ENCODE assay signal across 31 cellular contexts in the genomic region with DNA sequence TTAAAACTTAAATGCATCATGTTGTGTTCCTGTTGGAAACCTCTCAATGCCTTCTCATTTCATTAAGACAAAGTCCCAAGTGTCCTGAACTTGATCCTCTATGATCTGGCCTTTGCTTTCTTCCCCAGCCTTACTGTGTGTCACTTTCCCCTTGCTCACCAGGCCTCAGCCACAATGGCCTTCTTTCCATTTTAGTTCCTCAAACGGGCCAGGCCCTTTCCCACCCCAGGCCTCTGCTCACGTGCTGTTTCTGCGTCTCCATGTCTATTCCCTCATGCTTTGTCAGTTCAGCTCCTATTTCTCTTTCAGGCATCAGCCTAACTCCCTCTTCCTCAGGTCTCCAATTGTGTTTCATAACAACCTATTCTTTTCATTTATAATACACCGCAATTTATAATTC. TPM values are rescaled to one million over a fixed set of nuclear protein-coding genes. Genes with fewer than 3 reads are reported as not detected.
A peak's percentile ranks its signal among the peaks of the same experiment; 100 is the strongest.
DNase-seq lines count a peak whose midpoint lies in the region; ATAC-seq, FAIRE-seq and TF ChIP-seq lines count a peak whose summit lies in the region.
"Had no signal": no experiment of that assay in that cellular context is flagged by ENCODE, and none has a peak within 500 bp of the region (broad histone marks: within the 10 kb centered on the region; RNA-seq: fewer than 3 reads in every experiment).

No MANE protein-coding gene starts in this region.

- H3K27me3 Mint-ChIP-seq in CD14-positive monocyte (ENCODE audit: low read depth in 3 of 3), result peaks cover 0 to 2% (median 0%) of the 10 kb centered on the region in 3 donors
- H3K27me3 Mint-ChIP-seq: activated B cell treated with CpG ODN at 0.5 μM for 24 hours; activated naive CD8-positive, alpha-beta T cell; activated T-cell treated with anti-CD3 and anti-CD28 coated beads, Interleukin-2, amount 50 U/mL, for 24 hours had no signal

- H3K36me3 ChIP-seq in left lung, result no peaks in the 10 kb centered on the region
- H3K36me3 ChIP-seq: pancreas, Peyer's patch, SJSA1, stomach, vagina had no signal

- no peak overlapping the region for H3K27ac ChIP-seq in left lung
- H3K27ac ChIP-seq: epithelial cell of prostate, pancreas, Peyer's patch, SJSA1, stomach, vagina had no signal

- H3K27ac Mint-ChIP-seq in CD14-positive monocyte, result peak overlapping the region; percentile 28 to 90 (median 69)
- H3K27ac Mint-ChIP-seq: activated naive CD8-positive, alpha-beta T cell; activated T-cell treated with anti-CD3 and anti-CD28 coated beads, Interleukin-2, amount 50 U/mL, for 24 hours; nephron progenitor cell had no signal

- H3K4me3 Mint-ChIP-seq in CD14-positive monocyte, result no peak overlapping the region
- H3K4me3 Mint-ChIP-seq: activated B cell treated with CpG ODN at 0.5 μM for 24 hours; activated naive CD8-positive, alpha-beta T cell; activated T-cell treated with anti-CD3 and anti-CD28 coated beads, Interleukin-2, amount 50 U/mL, for 24 hours; nephron progenitor cell had no signal

- intact Hi-C loops in CD14-positive monocyte (cut with micrococcal nuclease) (no loop called here), left lung (cut with DNase I) (no loop called here)

- DNase-seq in CD14-positive monocyte (ENCODE audit: low spot score), result peak; percentile 72
- DNase-seq in GDM1 (lab: John Stamatoyannopoulos, UW), result peak; percentile 16
- DNase-seq in NOMO-1 (lab: John Stamatoyannopoulos, UW; ENCODE audit: unreplicated experiment in 2 of 2), result peak; percentile 36 to 61
- peak in 1 of 2 donors; percentile 62 for DNase-seq in left lung
- no peak for DNase-seq in NCI-H2227 (lab: John Stamatoyannopoulos, UW; ENCODE audit: unreplicated experiment)
- DNase-seq in GM19239 (ENCODE audit: insufficient read length, low spot score), result no peak
- DNase-seq: activated B cell treated with CpG ODN at 0.5 μM for 24 hours; activated effector memory CD4-positive, alpha-beta T cell treated with anti-CD3 and anti-CD28 coated beads, Interleukin-2, amount 50 U/mL, for 16 hours; activated T-cell treated with anti-CD3 and anti-CD28 coated beads, Interleukin-2, amount 50 U/mL, for 24 hours; effector CD8-positive, alpha-beta T cell; hypothalamus; left cardiac atrium; NCI-H1092 treated with DMSO at 0.1 percent for 48 hours; NCI-H1694 treated with DMSO at 0.1 percent for 48 hours; NCI-H2171; NCI-H524; nephron progenitor cell; pancreas; Peyer's patch; stimulated activated CD8-positive, alpha-beta memory T cell treated with anti-CD3 and anti-CD28 coated beads, Interleukin-4, amount 100 ng/mL, for 48 hours; stomach; T-helper 1 cell had no signal

- H3K27me3 ChIP-seq in left lung, result no peaks in the 10 kb centered on the region
- H3K27me3 ChIP-seq: pancreas, Peyer's patch, SJSA1, stomach, vagina had no signal

- peaks cover 34% of the 10 kb centered on the region for H3K4me1 Mint-ChIP-seq in CD14-positive monocyte
- H3K4me1 Mint-ChIP-seq: activated B cell treated with CpG ODN at 0.5 μM for 24 hours had no signal

- FAIRE-seq in GM19239 (lab: Jason Lieb, UNC), result no peak
- FAIRE-seq: bronchial epithelial cell, colon, GM12892, pancreas had no signal

- no peak overlapping the region for H3K4me3 ChIP-seq in left lung
- H3K4me3 ChIP-seq: pancreas, Peyer's patch, SJSA1, stomach, vagina had no signal

- peaks cover 2 to 9% of the 10 kb centered on the region in 2 donors for H3K36me3 Mint-ChIP-seq in CD14-positive monocyte

- peaks cover 0 to 3% of the 10 kb centered on the region in 2 donors for H3K4me1 ChIP-seq in left lung
- H3K4me1 ChIP-seq: pancreas, Peyer's patch, SJSA1, stomach, vagina had no signal

- no peaks in the 10 kb centered on the region for H3K9me3 ChIP-seq in left lung
- H3K9me3 ChIP-seq: pancreas, Peyer's patch, SJSA1, stomach, vagina had no signal

- no peak for TF ChIP-seq CTCF in CD14-positive monocyte (IDR thresholded peaks at IDR 0.05)
- TF ChIP-seq CTCF in left lung (IDR thresholded peaks at IDR 0.05), result no peak

- peak; percentile 63 for ATAC-seq in left lung
- no peak for ATAC-seq in GM21717 (IDR thresholded peaks at IDR 0.05; ENCODE audit: unreplicated experiment)
- ATAC-seq: HCT116 had no signal

- H3K9me3 Mint-ChIP-seq in CD14-positive monocyte, result peaks cover 0 to 3% (median 0%) of the 10 kb centered on the region in 7 donors
- H3K9me3 Mint-ChIP-seq: activated T-cell treated with anti-CD3 and anti-CD28 coated beads, Interleukin-2, amount 50 U/mL, for 24 hours; nephron progenitor cell had no signal

RNA-seq across cellular contexts. Expression of a gene that starts 19.5 kb away (rescaled TPM):
- polyA plus RNA-seq in CD14-positive monocyte, result 100 to 1,000 TPM; 140 to 391 TPM
- 10 to 100 TPM; 21.3 to 54.9 TPM for total RNA-seq in left lung

Comparison
In these comparisons a context has a peak if more than half of its experiments do, and no peak if none do; other contexts are left out.
1. DNase-seq: peak in CD14-positive monocyte (single experiment), GDM1 (single experiment) and NOMO-1 (2 of 2); none in NCI-H2227 (single experiment) and GM19239 (single experiment).